Comparison of ENCODE assay signal across 29 cellular contexts in genomic region chr18:51385270-51385669, GRCh38.
"Had no signal": no experiment of that assay in that cellular context is flagged by ENCODE, and none has a peak within 500 bp of the region (broad histone marks: within the 10 kb centered on the region; RNA-seq: fewer than 3 reads in every experiment).

No MANE protein-coding gene starts in this region.

- H3K27ac ChIP-seq: colonic mucosa, epithelial cell of prostate, esophagus squamous epithelium, gastrocnemius medialis, heart left ventricle, hepatocyte, left lung, lower lobe of right lung had no signal

- H3K4me1 ChIP-seq: colonic mucosa, esophagus squamous epithelium, gastrocnemius medialis, heart left ventricle, left lung, lower lobe of right lung had no signal

- H3K27ac Mint-ChIP-seq: dendritic cell treated with granulocyte-macrophage colony-stimulating factor and Interleukin-4, amounts not matched to agents 40 ng/mL and 50 ng/mL, for 4 days; effector memory CD8-positive, alpha-beta T cell; endodermal cell; memory B cell; naive thymus-derived CD4-positive, alpha-beta T cell; natural killer cell had no signal

- H3K27me3 Mint-ChIP-seq: memory B cell had no signal

- H3K9me3 Mint-ChIP-seq: dendritic cell treated with granulocyte-macrophage colony-stimulating factor and Interleukin-4, amounts not matched to agents 40 ng/mL and 50 ng/mL, for 4 days; effector memory CD8-positive, alpha-beta T cell; endodermal cell; immature natural killer cell; memory B cell; naive thymus-derived CD4-positive, alpha-beta T cell; natural killer cell had no signal

- H3K4me3 Mint-ChIP-seq: dendritic cell treated with granulocyte-macrophage colony-stimulating factor and Interleukin-4, amounts not matched to agents 40 ng/mL and 50 ng/mL, for 4 days; effector memory CD8-positive, alpha-beta T cell; endodermal cell; immature natural killer cell; memory B cell; naive thymus-derived CD4-positive, alpha-beta T cell; natural killer cell had no signal

- H2AFZ ChIP-seq: hepatocyte had no signal

- H3K4me3 ChIP-seq: colonic mucosa, esophagus squamous epithelium, gastrocnemius medialis, heart left ventricle, hepatocyte, left lung, lower lobe of right lung had no signal

- H3K4me1 Mint-ChIP-seq: immature natural killer cell; memory B cell; naive thymus-derived CD4-positive, alpha-beta T cell had no signal

- H3K4me2 ChIP-seq: hepatocyte had no signal

- H3K36me3 Mint-ChIP-seq: immature natural killer cell; memory B cell; naive thymus-derived CD4-positive, alpha-beta T cell; natural killer cell had no signal

- H3K27me3 ChIP-seq: colonic mucosa, esophagus squamous epithelium, gastrocnemius medialis, heart left ventricle, hepatocyte, left lung had no signal

- H3K36me3 ChIP-seq: colonic mucosa, esophagus squamous epithelium, gastrocnemius medialis, heart left ventricle, left lung, lower lobe of right lung had no signal

- DNase-seq: colonic mucosa; cortex of kidney; effector CD8-positive, alpha-beta T cell; effector memory CD8-positive, alpha-beta T cell; endodermal cell; erythroblast; esophagus squamous epithelium; foreskin fibroblast; foreskin melanocyte; gastrocnemius medialis; heart left ventricle; hypothalamus; immature natural killer cell; islet precursor cell; kidney; kidney glomerular epithelial cell; left colon; left lung; left ventricle myocardium superior; lower lobe of right lung; mesendoderm; midbrain; naive thymus-derived CD4-positive, alpha-beta T cell; natural killer cell had no signal

- H3K79me2 ChIP-seq: hepatocyte had no signal

- ATAC-seq: effector memory CD8-positive, alpha-beta T cell; esophagus mucosa; gastrocnemius medialis; heart left ventricle; left colon; left lung; left ventricle myocardium superior; lower lobe of right lung; naive thymus-derived CD4-positive, alpha-beta T cell; natural killer cell had no signal
